21 cellular contexts compared by ENCODE assay signal in the genomic region with DNA sequence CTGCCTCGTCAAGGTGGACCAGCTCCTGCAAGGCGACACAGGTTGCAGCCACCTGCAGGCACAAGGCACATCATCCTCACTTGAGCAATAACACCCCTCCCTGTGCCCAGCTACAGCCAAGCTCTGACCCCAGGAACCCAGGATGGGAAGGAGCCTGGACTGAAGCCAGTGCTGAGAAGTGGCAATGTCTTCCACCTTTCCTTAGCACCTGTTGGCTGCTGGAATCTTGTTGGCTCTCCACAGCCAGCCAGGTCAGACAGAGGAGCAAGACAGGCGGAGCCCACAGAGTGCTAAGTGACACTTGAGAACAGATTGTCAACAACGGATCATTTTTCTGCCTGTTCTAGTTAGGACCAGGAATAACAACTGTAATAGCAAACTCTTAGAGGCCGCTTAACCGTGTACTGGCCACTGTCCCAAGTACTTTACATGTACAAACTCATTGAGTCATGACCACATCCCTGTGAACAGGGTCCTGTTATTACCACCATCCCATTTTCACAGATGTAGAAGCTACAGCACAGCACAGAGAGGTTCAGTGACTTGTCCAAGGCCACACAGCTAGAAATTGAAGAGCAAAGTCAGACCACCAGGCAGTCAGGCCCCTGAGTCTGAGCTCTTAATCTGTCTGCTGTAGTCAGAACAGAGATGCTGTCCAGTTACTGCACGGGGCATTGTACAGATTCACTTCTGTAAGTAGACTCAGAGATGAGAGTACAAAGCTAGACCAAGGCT. TPM values are rescaled to one million over a fixed set of nuclear protein-coding genes. Genes with fewer than 3 reads are reported as not detected.
DNase-seq lines count a peak whose midpoint lies in the region; ATAC-seq, FAIRE-seq and TF ChIP-seq lines count a peak whose summit lies in the region.
"Had no signal": no experiment of that assay in that cellular context is flagged by ENCODE, and none has a peak within 500 bp of the region (broad histone marks: within the 10 kb centered on the region; RNA-seq: fewer than 3 reads in every experiment).

No MANE protein-coding gene starts in this region.

- TF ChIP-seq RAD21 in K562 (CRISPR knock-in tag; conservative IDR thresholded peaks at IDR 0.05 in 1 of 2, IDR thresholded peaks at IDR 0.05 in 1 of 2) = no peak

- H3K9ac ChIP-seq in K562 (ENCODE audit: insufficient read depth in 1 of 2, low read depth in 2 of 2, low read length in 2 of 2) = peak overlapping the region in 1 of 2 experiments; percentile 17; a peak in 1 of 4 replicates
- H3K9ac ChIP-seq: BLaER1 had no signal

- TF ChIP-seq POLR2A in K562 (conservative IDR thresholded peaks at IDR 0.05) = no peak
- TF ChIP-seq POLR2A in upper lobe of left lung (IDR thresholded peaks at IDR 0.05) = no peak

- H3K27me3 ChIP-seq in K562 (ENCODE audit: control insufficient read depth in 2 of 2, insufficient read depth in 2 of 2, low read length in 2 of 2) = peaks cover 0 to 4% of the 10 kb centered on the region in 2 experiments; a peak in 1 of 5 replicates
- no peaks in the 10 kb centered on the region for H3K27me3 ChIP-seq in upper lobe of left lung
- H3K27me3 ChIP-seq: BLaER1, SJCRH30 had no signal

- DNase-seq in SIG-M5 treated with dmso at 0.1 percent for 504 hours (lab: John Stamatoyannopoulos, UW; ENCODE audit: unreplicated experiment) = peak; percentile 25
- DNase-seq in SIG-M5 (lab: John Stamatoyannopoulos, UW) = no peak
- DNase-seq in NCI-H2107 treated with DMSO at 0.1 percent for 48 hours (lab: John Stamatoyannopoulos, UW; ENCODE audit: unreplicated experiment) = peak; percentile 87
- DNase-seq in K562 (ENCODE audit: extremely low read depth in 1 of 4, low spot score in 3 of 4) = no peak
- DNase-seq in upper lobe of left lung = peak in 1 of 2 donors; percentile 59
- no peak for DNase-seq in occipital lobe (lab: John Stamatoyannopoulos, UW)
- DNase-seq in activated CD4-positive, alpha-beta T cell treated with anti-CD3 and anti-CD28 coated beads, Interleukin-2, amount 50 U/mL, for 1 hour = no peak
- DNase-seq in NCI-H82 (lab: John Stamatoyannopoulos, UW) = no peak
- DNase-seq: CD8-positive, alpha-beta T cell; GF-D8; HFFc6; Kasumi-1; NCI-H1417 treated with DMSO at 0.1 percent for 48 hours; NCI-H2081 treated with DMSO at 0.1 percent for 48 hours; RPMI8226; T-helper 17 cell had no signal

- in situ Hi-C loops in K562 (cut with MboI) = no loop called here

- CTCF ChIA-PET in K562 (lab: Yijun Ruan, JAX; ENCODE audit: low intra/inter-chr PET ratio) = no interaction called here

- WGBS in K562 (ENCODE audit: insufficient coverage, low coverage, missing lambda C conversion rate) = 57% methylated on average over 7 of the region's 7 CpGs
- WGBS in upper lobe of left lung, 2 donors = 63 to 84% methylated on average over 2 to 7 of the region's 7 CpGs

- H2AFZ ChIP-seq in K562 (ENCODE audit: low read depth, low read length) = no peak overlapping the region

- POLR2A ChIA-PET in K562 (lab: Yijun Ruan, JAX) = interaction anchor here (0.6 to 1.3 kb wide), 4 partner anchors 15 to 475 kb away, joined by 3 to 4 read pairs (median 3); no protein-coding TSS in a partner anchor

- no peak for TF ChIP-seq CTCF in K562 (IDR thresholded peaks at IDR 0.05 in 2 of 3, conservative IDR thresholded peaks at IDR 0.05 in 1 of 3; ENCODE audit: insufficient read depth in 2 of 3, low read depth in 1 of 3, low read length in 3 of 3)
- no peak for TF ChIP-seq CTCF in upper lobe of left lung (IDR thresholded peaks at IDR 0.05)

- no peaks in the 10 kb centered on the region for H3K9me3 ChIP-seq in K562 (replicated peaks; ENCODE audit: control insufficient read depth, insufficient read depth, low read depth, low read length)
- H3K9me3 ChIP-seq in upper lobe of left lung = no peaks in the 10 kb centered on the region
- H3K9me3 ChIP-seq: SJCRH30 had no signal

- H3K27ac ChIP-seq in K562 (ENCODE audit: extremely low read depth, low read depth, low read length) (no peak overlapping the region), upper lobe of left lung (no peak overlapping the region)
- H3K27ac ChIP-seq: BLaER1, SJCRH30 had no signal

- ATAC-seq in K562 (no peak), upper lobe of left lung (ENCODE audit: low FRiP score in 2 of 2) (peak; percentile 45 to 80)
- ATAC-seq: CD8-positive, alpha-beta T cell; T-helper 17 cell had no signal

- H3K4me3 ChIP-seq in K562 (no peak overlapping the region), upper lobe of left lung (no peak overlapping the region)
- H3K4me3 ChIP-seq: BLaER1, SJCRH30 had no signal

- no peak for TF ChIP-seq EP300 in K562 (IDR thresholded peaks at IDR 0.05; ENCODE audit: low read length)
- TF ChIP-seq EP300 in upper lobe of left lung (IDR thresholded peaks at IDR 0.05) = no peak

- FAIRE-seq in K562 (lab: Jason Lieb, UNC) = no peak
- FAIRE-seq: A204.1, D721Med, GM12891 had no signal

- no peaks in the 10 kb centered on the region for H3K9me1 ChIP-seq in K562 (ENCODE audit: control insufficient read depth, insufficient read depth, low read length)

- no TSS peak for BruUV-seq in K562 (replicated peaks; lab: Mats Ljungman, UMichigan)

- H4K20me1 ChIP-seq in K562 (replicated peaks; ENCODE audit: control insufficient read depth, insufficient read depth, low read length) = no peaks in the 10 kb centered on the region
- H4K20me1 ChIP-seq: BLaER1 had no signal

- no peaks in the 10 kb centered on the region for H3K79me2 ChIP-seq in K562 (ENCODE audit: control insufficient read depth, insufficient read depth, low read length)

- no peaks in the 10 kb centered on the region; a peak in 1 of 5 replicates for H3K4me1 ChIP-seq in K562 (replicated peaks in 1 of 2; ENCODE audit: control insufficient read depth in 2 of 2, insufficient read depth in 2 of 2, low read length in 2 of 2)
- no peaks in the 10 kb centered on the region for H3K4me1 ChIP-seq in upper lobe of left lung
- H3K4me1 ChIP-seq: SJCRH30 had no signal

- intact Hi-C loops in K562 (cut with micrococcal nuclease) = no loop called here

- H3K36me3 ChIP-seq in K562 (ENCODE audit: control insufficient read depth, insufficient read depth, low read length) (peaks cover 25% of the 10 kb centered on the region; the same call in 2 of the 3 replicates), upper lobe of left lung (no peaks in the 10 kb centered on the region)
- H3K36me3 ChIP-seq: SJCRH30 had no signal

- H3K4me2 ChIP-seq in K562 (ENCODE audit: insufficient read depth, low read length) = peak overlapping the region; percentile 9; the same call in 1 of the 2 replicates
- H3K4me2 ChIP-seq: BLaER1 had no signal

TF ChIP-seq in K562, 482 proteins besides CTCF, POLR2A, EP300 and RAD21 (continues in another document):
- no peak for TF ChIP-seq FOXJ2 (tag; IDR thresholded peaks at IDR 0.05)
- TF ChIP-seq MCM5 (IDR thresholded peaks at IDR 0.05; ENCODE audit: low read depth) = no peak
- no peak for TF ChIP-seq FOXM1 (IDR thresholded peaks at IDR 0.05; ENCODE audit: low read depth)
- no peak for TF ChIP-seq FOXM1 (CRISPR knock-in tag; IDR thresholded peaks at IDR 0.05; ENCODE audit: low read depth)

RNA-seq across cellular contexts. Expression of gene RNFT2, which starts 45.6 kb away (rescaled TPM):
- 16.0 and 21.8 TPM in 2 replicates for total RNA-seq in K562 (2011; cell fraction: chromatin; rRNA removed; ENCODE audit: low replicate concordance)
- total RNA-seq in K562 (2011; cell fraction: nucleolus; rRNA removed) = 12.7 and 13.2 TPM in 2 replicates
- total RNA-seq in K562 (2011; cell fraction: nucleoplasm; rRNA removed) = 18.5 and 28.9 TPM in 2 replicates
- total RNA-seq in K562 (2014; rRNA removed) (7.9 and 9.8 TPM in 2 replicates), K562 (2014; rRNA removed; fragmentation: Illumina TruSeq; extraction: Trizol) (9.5 and 10.5 TPM in 2 replicates), K562 (2015; rRNA removed; fragmentation: Illumina TruSeq; extraction: Trizol) (11.3 and 12.0 TPM in 2 replicates), K562 (2021) (23.5 and 26.3 TPM in 2 replicates), upper lobe of left lung (1 to 10 TPM in 5 of 6 donors, under 1 TPM in 1; 0.91 to 4.8 (median 2.1) TPM), occipital lobe (36.0 TPM)
- polyA plus RNA-seq in K562 (2011; rRNA removed) (8.5 and 14.1 TPM in 2 replicates), K562 (2014; fragmentation: Illumina TruSeq; extraction: Trizol) (3.5 and 3.6 TPM in 2 replicates), K562 (2014; fragmentation: Nextera tagmentation; extraction: Ambion mirVana) (10 to 100 TPM in 1 of 2 experiments, 1 to 10 TPM in 1; 7.1 to 17.3 TPM), K562 (2014; rRNA removed) (10.0 and 11.9 TPM in 2 replicates)
- 10.0 and 12.1 TPM in 2 replicates for polyA plus RNA-seq in K562 (2011; cell fraction: cytosol; rRNA removed)
- 7.1 and 7.3 TPM in 2 replicates for polyA plus RNA-seq in K562 (2011; cell fraction: nucleus; rRNA removed)
- polyA plus RNA-seq in K562 (2012) = 8.7 and 9.8 TPM in 2 replicates
- polyA minus RNA-seq in K562 (2011; rRNA and poly(A)+ RNA removed) = 21.2 TPM in 2 replicates
- polyA minus RNA-seq in K562 (2011; cell fraction: cytosol; rRNA and poly(A)+ RNA removed) = 14.4 and 15.7 TPM in 2 replicates
- polyA minus RNA-seq in K562 (2011; cell fraction: nucleus; rRNA and poly(A)+ RNA removed) = 1.8 and 3.7 TPM in 2 replicates

RNA-seq across cellular contexts. Expression of gene SPRING1, which starts 45.8 kb away (rescaled TPM):
- total RNA-seq in K562 (2011; cell fraction: chromatin; rRNA removed; ENCODE audit: low replicate concordance) = 6.1 and 6.6 TPM in 2 replicates
- 5.5 and 5.7 TPM in 2 replicates for total RNA-seq in K562 (2011; cell fraction: nucleolus; rRNA removed)
- total RNA-seq in K562 (2011; cell fraction: nucleoplasm; rRNA removed) = 6.2 and 9.8 TPM in 2 replicates
- total RNA-seq in K562 (2014; rRNA removed) = 11.9 and 15.2 TPM in 2 replicates
- 7.0 and 7.9 TPM in 2 replicates for total RNA-seq in K562 (2014; rRNA removed; fragmentation: Illumina TruSeq; extraction: Trizol)
- 8.8 and 8.9 TPM in 2 replicates for total RNA-seq in K562 (2015; rRNA removed; fragmentation: Illumina TruSeq; extraction: Trizol)
- total RNA-seq in K562 (2021) = 19.1 and 20.0 TPM in 2 replicates
- 8.0 TPM in 2 replicates for polyA plus RNA-seq in K562 (2011; rRNA removed)
- 8.2 and 11.5 TPM in 2 replicates for polyA plus RNA-seq in K562 (2011; cell fraction: cytosol; rRNA removed)
- 4.8 and 6.7 TPM in 2 replicates for polyA plus RNA-seq in K562 (2011; cell fraction: nucleus; rRNA removed)
- polyA plus RNA-seq in K562 (2012) = 9.2 and 17.4 TPM in 2 replicates
- polyA plus RNA-seq in K562 (2014; fragmentation: Illumina TruSeq; extraction: Trizol) = 8.0 and 11.1 TPM in 2 replicates
- polyA plus RNA-seq in K562 (2014; fragmentation: Nextera tagmentation; extraction: Ambion mirVana) = 1 to 10 TPM; 1.1 to 1.9 TPM
- 6.3 and 9.1 TPM in 2 replicates for polyA plus RNA-seq in K562 (2014; rRNA removed)
- 11.1 and 11.8 TPM in 2 replicates for polyA minus RNA-seq in K562 (2011; rRNA and poly(A)+ RNA removed)
- polyA minus RNA-seq in K562 (2011; cell fraction: cytosol; rRNA and poly(A)+ RNA removed) = 6.8 and 7.4 TPM in 2 replicates
- 3.2 and 3.8 TPM in 2 replicates for polyA minus RNA-seq in K562 (2011; cell fraction: nucleus; rRNA and poly(A)+ RNA removed)
- total RNA-seq in upper lobe of left lung = 100 to 1,000 TPM in 5 of 6 donors, 10 to 100 TPM in 1; 86.8 to 134 (median 119) TPM
- 27.6 TPM for total RNA-seq in occipital lobe

Comparison
In these comparisons a context has a peak if more than half of its experiments do, and no peak if none do; other contexts are left out.
1. DNase-seq: peak in SIG-M5 treated with dmso at 0.1 percent for 504 hours (single experiment) and NCI-H2107 treated with DMSO at 0.1 percent for 48 hours (single experiment); none in SIG-M5 (single experiment), K562 (0 of 4), occipital lobe (single experiment), activated CD4-positive, alpha-beta T cell treated with anti-CD3 and anti-CD28 coated beads, Interleukin-2, amount 50 U/mL, for 1 hour (single experiment) and NCI-H82 (single experiment).